18 cellular contexts compared by ENCODE assay signal in genomic region chr16:9055115-9055514, GRCh38. TPM values are rescaled to one million over a fixed set of nuclear protein-coding genes. Genes with fewer than 3 reads are reported as not detected.
DNase-seq lines count a peak whose midpoint lies in the region; ATAC-seq, FAIRE-seq and TF ChIP-seq lines count a peak whose summit lies in the region.
"Had no signal": no experiment of that assay in that cellular context is flagged by ENCODE, and none has a peak within 500 bp of the region (broad histone marks: within the 10 kb centered on the region; RNA-seq: fewer than 3 reads in every experiment).

No MANE protein-coding gene starts in this region.

- no peak overlapping the region for H3K56ac ChIP-seq in IMR-90 (ENCODE audit: extremely low read depth, insufficient read depth, low read length)

- no TSS peak for BruUV-seq in HepG2 (replicated peaks; lab: Mats Ljungman, UMichigan)
- BruUV-seq in IMR-90 (replicated peaks; lab: Mats Ljungman, UMichigan) = no TSS peak

- H3K36me3 ChIP-seq in HepG2 (replicated peaks in 1 of 2; ENCODE audit: control insufficient read depth in 1 of 2, insufficient read depth in 2 of 2, low read length in 2 of 2) (no peaks in the 10 kb centered on the region), right lobe of liver (no peaks in the 10 kb centered on the region), IMR-90 (ENCODE audit: control insufficient read depth, insufficient read depth, low read length) (no peaks in the 10 kb centered on the region), trophoblast cell (ENCODE audit: control insufficient read depth in 1 of 2, insufficient read depth in 2 of 2, low read length in 2 of 2) (no peaks in the 10 kb centered on the region), smooth muscle cell (ENCODE audit: low read depth) (no peaks in the 10 kb centered on the region)

- POLR2A ChIA-PET in HepG2 (lab: Yijun Ruan, JAX) = interaction anchor here (1.0 kb wide), 1 partner anchor 36 kb away, joined by 3 read pairs; the partner anchor contains the start of gene HAPSTR1
- POLR2A ChIA-PET in IMR-90 (lab: Charles Lee; ENCODE audit: unreplicated experiment) = no interaction called here

- in situ Hi-C loops in HepG2 (cut with HindIII; ENCODE audit: extremely low pct_ligation_motif_present, low pct_unique_long_range_greater_than_20kb) = no loop called here
- in situ Hi-C loops in IMR-90 (cut with MboI; ENCODE audit: low sequenced_read_pairs) = no loop called here

- dilution Hi-C loops in IMR-90 (cut with HindIII; ENCODE audit: low sequenced_read_pairs, unreplicated experiment) = no loop called here

- FAIRE-seq in HepG2 (lab: Jason Lieb, UNC) = no peak
- FAIRE-seq: A204.1, GM12892, GM18507, H54 had no signal

- H2BK12ac ChIP-seq in trophoblast cell (ENCODE audit: low read length) = no peak overlapping the region

- peak overlapping the region; percentile 88; the same call in 1 of the 3 replicates for H2BK15ac ChIP-seq in IMR-90 (ENCODE audit: low read depth, low read length)

- H3K9ac ChIP-seq in HepG2 (ENCODE audit: insufficient read depth, low read depth, low read length) = no peak overlapping the region
- no peak overlapping the region for H3K9ac ChIP-seq in IMR-90 (ENCODE audit: low read depth, low read length)
- no peak overlapping the region for H3K9ac ChIP-seq in trophoblast cell (ENCODE audit: low read length)
- H3K9ac ChIP-seq in smooth muscle cell (ENCODE audit: low read depth) = no peak overlapping the region

- no peak overlapping the region for H4K5ac ChIP-seq in IMR-90 (ENCODE audit: low read depth, low read length)

- H3K79me1 ChIP-seq in IMR-90 (ENCODE audit: low read depth in 1 of 2, low read length in 2 of 2) = peaks cover 0 to 22% of the 10 kb centered on the region in 2 experiments; a peak in 2 of 4 replicates
- H3K79me1 ChIP-seq in trophoblast cell (ENCODE audit: low read length) = peaks cover 2% of the 10 kb centered on the region

- no peak for TF ChIP-seq CTCF in HepG2 (CRISPR knock-in tag; IDR thresholded peaks at IDR 0.05)
- TF ChIP-seq CTCF in right lobe of liver (IDR thresholded peaks at IDR 0.05) = no peak
- TF ChIP-seq CTCF in IMR-90 (conservative IDR thresholded peaks at IDR 0.05; ENCODE audit: low read depth, low read length) = no peak
- TF ChIP-seq CTCF in smooth muscle cell (IDR thresholded peaks at IDR 0.05; ENCODE audit: borderline replicate concordance, insufficient read depth, poor library complexity, severe bottlenecking) = no peak

- H2AK5ac ChIP-seq in IMR-90 (ENCODE audit: low read depth, low read length) (peak overlapping the region; percentile 27; the same call in 1 of the 2 replicates), trophoblast cell (ENCODE audit: low read length) (no peak overlapping the region)

- H3K4me3 ChIP-seq in HepG2 (replicated peaks in 1 of 3; ENCODE audit: insufficient read depth in 1 of 3, low read depth in 2 of 3, low read length in 3 of 3) (no peak overlapping the region), right lobe of liver (no peak overlapping the region), IMR-90 (ENCODE audit: insufficient read depth, low read depth, low read length) (no peak overlapping the region), trophoblast cell (ENCODE audit: low read depth, low read length) (no peak overlapping the region), smooth muscle cell (no peak overlapping the region)
- H3K4me3 ChIP-seq: GM23338 had no signal

- TF ChIP-seq POLR2A in HepG2 (IDR thresholded peaks at IDR 0.05; ENCODE audit: insufficient read depth in 1 of 2, low read depth in 2 of 2, low read length in 2 of 2) (no peak), right lobe of liver (IDR thresholded peaks at IDR 0.05) (no peak), IMR-90 (IDR thresholded peaks at IDR 0.05; ENCODE audit: low read depth, low read length) (no peak)

- peaks cover 0 to 13% of the 10 kb centered on the region in 2 experiments; a peak in 4 of 5 replicates for H3K27me3 ChIP-seq in HepG2 (ENCODE audit: control insufficient read depth in 1 of 2, insufficient read depth in 2 of 2, low read length in 2 of 2)
- H3K27me3 ChIP-seq in right lobe of liver = no peaks in the 10 kb centered on the region
- H3K27me3 ChIP-seq in IMR-90 (ENCODE audit: control insufficient read depth, insufficient read depth, low read length) = no peaks in the 10 kb centered on the region
- no peaks in the 10 kb centered on the region for H3K27me3 ChIP-seq in trophoblast cell (ENCODE audit: insufficient read depth, low read length)
- no peaks in the 10 kb centered on the region for H3K27me3 ChIP-seq in smooth muscle cell (ENCODE audit: low read depth)

- H4K12ac ChIP-seq in trophoblast cell (ENCODE audit: low read depth, low read length) = no peak overlapping the region

- peak overlapping the region; percentile 80 for H3K14ac ChIP-seq in IMR-90 (replicated peaks; ENCODE audit: low read depth, low read length)
- H3K14ac ChIP-seq in trophoblast cell (ENCODE audit: low read length) = no peak overlapping the region

- no peaks in the 10 kb centered on the region for H4K20me1 ChIP-seq in HepG2 (ENCODE audit: insufficient read depth, low read length)
- H4K20me1 ChIP-seq in IMR-90 (ENCODE audit: insufficient read depth, low read length) = no peaks in the 10 kb centered on the region
- H4K20me1 ChIP-seq in smooth muscle cell (ENCODE audit: low read depth) = no peaks in the 10 kb centered on the region

- H3F3A ChIP-seq in smooth muscle cell (ENCODE audit: low read depth) = peaks cover 2% of the 10 kb centered on the region

- H2AFZ ChIP-seq in HepG2 (ENCODE audit: low read length) (no peak overlapping the region), IMR-90 (replicated peaks; ENCODE audit: low read length, poor library complexity) (no peak overlapping the region), trophoblast cell (ENCODE audit: insufficient read depth, low read length, poor library complexity) (no peak overlapping the region), smooth muscle cell (ENCODE audit: low read depth) (no peak overlapping the region)

- no peaks in the 10 kb centered on the region for H3K79me2 ChIP-seq in HepG2 (ENCODE audit: insufficient read depth, low read length)
- H3K79me2 ChIP-seq in trophoblast cell (ENCODE audit: control insufficient read depth, insufficient read depth, low read length, poor library complexity) = no peaks in the 10 kb centered on the region
- no peaks in the 10 kb centered on the region for H3K79me2 ChIP-seq in smooth muscle cell (ENCODE audit: low read depth)

- H3K9me1 ChIP-seq in IMR-90 (ENCODE audit: insufficient read depth, low read length) = peaks cover 20% of the 10 kb centered on the region; the same call in 1 of the 2 replicates

- TF ChIP-seq EP300 in HepG2 (IDR thresholded peaks at IDR 0.05; ENCODE audit: low read depth in 2 of 2, low read length in 2 of 2) (no peak), HepG2 (CRISPR knock-in tag; IDR thresholded peaks at IDR 0.05; ENCODE audit: borderline replicate concordance) (no peak)

- no peak overlapping the region for H2AK9ac ChIP-seq in IMR-90 (replicated peaks; ENCODE audit: low read depth, low read length, poor library complexity)

- no peak overlapping the region for H2BK5ac ChIP-seq in IMR-90 (ENCODE audit: low read depth, low read length, poor library complexity, severe bottlenecking)
- no peak overlapping the region for H2BK5ac ChIP-seq in trophoblast cell (ENCODE audit: low read depth, low read length, poor library complexity)

- H2BK120ac ChIP-seq in IMR-90 (ENCODE audit: low read depth, low read length) (peak overlapping the region; percentile 73; the same call in 1 of the 2 replicates), trophoblast cell (ENCODE audit: insufficient read depth, low read length, poor library complexity) (no peak overlapping the region)

- H3K4ac ChIP-seq in IMR-90 (ENCODE audit: low read depth, low read length) (peak overlapping the region; percentile 41), trophoblast cell (ENCODE audit: low read depth, low read length) (no peak overlapping the region)

- CTCF ChIA-PET in HepG2 (lab: Yijun Ruan, JAX; ENCODE audit: low intra/inter-chr PET ratio, low total read pairs) = no interaction called here
- CTCF ChIA-PET in IMR-90 (lab: Yijun Ruan, JAX) = no interaction called here

- H3K9me3 ChIP-seq in HepG2 (ENCODE audit: low read length) (no peaks in the 10 kb centered on the region), right lobe of liver (no peaks in the 10 kb centered on the region), IMR-90 (ENCODE audit: control insufficient read depth, insufficient read depth, low read length) (no peaks in the 10 kb centered on the region), trophoblast cell (ENCODE audit: insufficient read depth, low read depth, low read length) (no peaks in the 10 kb centered on the region), smooth muscle cell (replicated peaks; ENCODE audit: low read depth) (no peaks in the 10 kb centered on the region)

- DNase-seq in HepG2 (ENCODE audit: low spot score) (no peak), right lobe of liver (no peak), IMR-90 (no peak), trophoblast cell (no peak), smooth muscle cell (lab: John Stamatoyannopoulos, UW; ENCODE audit: unreplicated experiment) (no peak), Kasumi-1 (lab: John Stamatoyannopoulos, UW) (no peak)
- DNase-seq: AML-193; CD4-positive, alpha-beta memory T cell; DMS153; DMS79; GDM1 had no signal

- no peak for ATAC-seq in HepG2
- no peak for ATAC-seq in right lobe of liver
- no peak for ATAC-seq in IMR-90 (ENCODE audit: low read depth)
- ATAC-seq in GM18517 (IDR thresholded peaks at IDR 0.05; ENCODE audit: unreplicated experiment) = no peak
- no peak for ATAC-seq in HG03354 (IDR thresholded peaks at IDR 0.05; ENCODE audit: poor library complexity, severe bottlenecking, unreplicated experiment)
- ATAC-seq: GM23338 had no signal

- H2BK20ac ChIP-seq in IMR-90 (ENCODE audit: low read depth, low read length) = peak overlapping the region; percentile 33; the same call in 1 of the 2 replicates

- H3K4me1 ChIP-seq in HepG2 (ENCODE audit: insufficient read depth, low read length) (peaks cover 26% of the 10 kb centered on the region), right lobe of liver (no peaks in the 10 kb centered on the region), IMR-90 (ENCODE audit: control insufficient read depth, insufficient read depth, low read length) (peaks cover 10% of the 10 kb centered on the region), trophoblast cell (ENCODE audit: control insufficient read depth in 1 of 2, insufficient read depth in 2 of 2, low read length in 2 of 2) (no peaks in the 10 kb centered on the region), smooth muscle cell (ENCODE audit: low read depth) (no peaks in the 10 kb centered on the region)

- H3K27ac ChIP-seq in HepG2 (ENCODE audit: extremely low read length, insufficient read depth, low read length) (no peak overlapping the region), right lobe of liver (no peak overlapping the region), IMR-90 (ENCODE audit: insufficient read depth, low read length) (no peak overlapping the region), trophoblast cell (ENCODE audit: low read depth, low read length) (no peak overlapping the region), smooth muscle cell (ENCODE audit: low read depth) (peak overlapping the region; percentile 60)

- H4K8ac ChIP-seq in IMR-90 (ENCODE audit: low read depth in 2 of 2, low read length in 2 of 2) (0 out of 4 replicates have a peak overlapping the region, but pooled peaks of 1 of the 2 experiments have one; percentile 9), trophoblast cell (ENCODE audit: low read depth, low read length) (no peak overlapping the region)

- intact Hi-C loops in HepG2 (cut with micrococcal nuclease; ENCODE audit: unreplicated experiment) = no loop called here
- intact Hi-C loops in right lobe of liver (cut with DNase I) = no loop called here
- intact Hi-C loops in IMR-90 (cut with micrococcal nuclease) = no loop called here

- H4K91ac ChIP-seq in IMR-90 (ENCODE audit: insufficient read depth, low read depth, low read length) (peak overlapping the region; percentile 39; the same call in 1 of the 2 replicates), trophoblast cell (ENCODE audit: low read depth, low read length) (peak overlapping the region; percentile 46)

- TF ChIP-seq RAD21 in HepG2 (CRISPR knock-in tag; IDR thresholded peaks at IDR 0.05) (no peak), IMR-90 (IDR thresholded peaks at IDR 0.05; ENCODE audit: low read length) (no peak)

- 0 out of 2 replicates have a peak overlapping the region, but pooled peaks have one; percentile 16 for H3K23ac ChIP-seq in IMR-90 (ENCODE audit: low read depth, low read length)
- H3K23ac ChIP-seq in trophoblast cell (ENCODE audit: low read length) = no peak overlapping the region

- WGBS in HepG2 (ENCODE audit: low lambda C conversion rate) = 68% methylated on average over 2 of the region's 2 CpGs
- 100% methylated on average over 2 of the region's 2 CpGs for whole genome bisulfite sequencing in right lobe of liver (ENCODE audit: insufficient coverage, low coverage, low lambda C conversion rate, missing lambda C conversion rate)
- no CpG with 5 or more reads among the region's 2 CpGs for WGBS in IMR-90 (ENCODE audit: extremely low coverage in 2 of 2, insufficient read length in 1 of 2), 2 experiments
- WGBS in trophoblast cell (ENCODE audit: extremely low coverage, insufficient coverage, insufficient read length) = no CpG with 5 or more reads among the region's 2 CpGs
- 98% methylated on average over 2 of the region's 2 CpGs for WGBS in smooth muscle cell (ENCODE audit: low lambda C conversion rate)

- no peak overlapping the region for H3K4me2 ChIP-seq in HepG2 (ENCODE audit: low read depth, low read length)
- no peak overlapping the region for H3K4me2 ChIP-seq in IMR-90 (ENCODE audit: low read depth, low read length)
- no peak overlapping the region for H3K4me2 ChIP-seq in trophoblast cell (ENCODE audit: low read length)
- no peak overlapping the region for H3K4me2 ChIP-seq in smooth muscle cell
- H3K4me2 ChIP-seq: GM23338 had no signal

- H3K18ac ChIP-seq in IMR-90 (ENCODE audit: low read depth, low read length) (no peak overlapping the region), trophoblast cell (ENCODE audit: low read length) (no peak overlapping the region)

RNA-seq across cellular contexts. Expression of gene HAPSTR1, which starts 36.3 kb away (rescaled TPM):
- 83.2 and 98.4 TPM in 2 replicates for total RNA-seq in HepG2 (2016; rRNA removed; fragmentation: Illumina TruSeq; extraction: Trizol)
- total RNA-seq in HepG2 (2016; cell fraction: cytosol; rRNA removed; fragmentation: Illumina TruSeq; extraction: Trizol; ENCODE audit: low read depth) = 7.8 and 8.2 TPM in 2 replicates
- total RNA-seq in HepG2 (2016; cell fraction: insoluble cytoplasmic fraction; rRNA removed; fragmentation: Illumina TruSeq; extraction: Trizol) = 84.4 and 87.6 TPM in 2 replicates
- total RNA-seq in HepG2 (2016; cell fraction: membrane; rRNA removed; fragmentation: Illumina TruSeq; extraction: Trizol) = 37.9 and 42.3 TPM in 2 replicates
- 61.0 and 71.2 TPM in 2 replicates for total RNA-seq in HepG2 (2016; cell fraction: nucleus; rRNA removed; fragmentation: Illumina TruSeq; extraction: Trizol)
- polyA plus RNA-seq in HepG2 (2011; rRNA removed) = 23.6 and 25.2 TPM in 2 replicates
- polyA plus RNA-seq in HepG2 (2011; cell fraction: cytosol; rRNA removed) = 10.9 and 17.5 TPM in 2 replicates
- 18.7 and 24.1 TPM in 2 replicates for polyA plus RNA-seq in HepG2 (2011; cell fraction: nucleus; rRNA removed)
- polyA plus RNA-seq in HepG2 (2012) = 23.7 and 25.0 TPM in 2 replicates
- polyA plus RNA-seq in HepG2 (2016; cell fraction: cytosol; fragmentation: Illumina TruSeq; extraction: Trizol; ENCODE audit: low read depth) = 2.8 and 3.6 TPM in 2 replicates
- 37.1 and 37.6 TPM in 2 replicates for polyA plus RNA-seq in HepG2 (2016; cell fraction: insoluble cytoplasmic fraction; fragmentation: Illumina TruSeq; extraction: Trizol; ENCODE audit: low read depth)
- 13.0 and 13.5 TPM in 2 replicates for polyA plus RNA-seq in HepG2 (2016; cell fraction: membrane; fragmentation: Illumina TruSeq; extraction: Trizol; ENCODE audit: low read depth)
- 44.6 and 47.8 TPM in 2 replicates for polyA plus RNA-seq in HepG2 (2016; cell fraction: nucleus; fragmentation: Illumina TruSeq; extraction: Trizol; ENCODE audit: insufficient read depth, low read depth)
- 32.6 and 37.5 TPM in 2 replicates for polyA minus RNA-seq in HepG2 (2011; rRNA and poly(A)+ RNA removed; ENCODE audit: low replicate concordance)
- polyA minus RNA-seq in HepG2 (2011; cell fraction: cytosol; rRNA and poly(A)+ RNA removed) = 34.0 and 41.8 TPM in 2 replicates
- polyA minus RNA-seq in HepG2 (2011; cell fraction: nucleus; rRNA and poly(A)+ RNA removed) = 81.2 and 89.8 TPM in 2 replicates
- 10 to 100 TPM; 23.6 to 34.8 (median 28.3) TPM for total RNA-seq in right lobe of liver
- total RNA-seq in IMR-90 (2012; rRNA removed) = 56.5 and 81.9 TPM in 2 replicates
- polyA plus RNA-seq in IMR-90 (2012; rRNA removed) = 18.4 and 22.2 TPM in 2 replicates
- polyA plus RNA-seq in IMR-90 (2012; cell fraction: cytosol; rRNA removed) = 5.9 and 7.3 TPM in 2 replicates
- 5.7 and 23.8 TPM in 2 replicates for polyA plus RNA-seq in IMR-90 (2012; cell fraction: nucleus; rRNA removed; ENCODE audit: low replicate concordance)
- polyA plus RNA-seq in trophoblast cell (2013) = 60.4 and 60.6 TPM in 2 replicates
- total RNA-seq in smooth muscle cell = 77.5 and 86.7 TPM in 2 replicates
- 26.7 and 29.1 TPM in 2 replicates for polyA plus RNA-seq in smooth muscle cell
